8 cellular contexts compared by ENCODE assay signal in genomic region chr11:131674051-131674755, GRCh38.
DNase-seq lines count a peak whose midpoint lies in the region; ATAC-seq and TF ChIP-seq lines count a peak whose summit lies in the region.

No MANE protein-coding gene starts in this region.

- no peaks in the 10 kb centered on the region for H3K4me1 ChIP-seq in fibroblast of lung (ENCODE audit: control insufficient read depth, extremely low read depth, insufficient read depth, low read length)
- H3K4me1 ChIP-seq in neural progenitor cell = peaks cover 7% of the 10 kb centered on the region

- H2AFZ ChIP-seq in fibroblast of lung (ENCODE audit: low read length) = no peak overlapping the region
- peak overlapping the region; percentile 71 for H2AFZ ChIP-seq in neural progenitor cell (replicated peaks)

- peaks cover 6% of the 10 kb centered on the region for H3K27me3 Mint-ChIP-seq in neural progenitor cell (ENCODE audit: insufficient read depth, low read depth)

- H3K36me3 Mint-ChIP-seq in neural progenitor cell = no peaks in the 10 kb centered on the region

- peak; percentile 75 for DNase-seq in AG09309 (ENCODE audit: low read depth)
- peak; percentile 60 for DNase-seq in NAMALWA (ENCODE audit: low spot score)
- peak; percentile 45 for DNase-seq in activated CD4-positive, CD25-positive, alpha-beta regulatory T cell treated with anti-CD3 and anti-CD28 coated beads, Interleukin-2, amount 50 U/mL, for 72 hours
- peak; percentile 75 to 92 for DNase-seq in fibroblast of lung (ENCODE audit: low read depth in 2 of 2)
- peak; percentile 71 for DNase-seq in neural progenitor cell (ENCODE audit: low spot score)
- no peak for DNase-seq in NCI-H146 (lab: John Stamatoyannopoulos, UW)

- no peaks in the 10 kb centered on the region for H4K20me1 ChIP-seq in fibroblast of lung (ENCODE audit: control insufficient read depth, extremely low read depth, insufficient read depth, low read length)
- H4K20me1 ChIP-seq in neural progenitor cell (ENCODE audit: low read depth) = no peaks in the 10 kb centered on the region

- H3K9me3 Mint-ChIP-seq in neural progenitor cell = no peaks in the 10 kb centered on the region

- H3K4me3 Mint-ChIP-seq in neural progenitor cell = no peak overlapping the region

- H3K27me3 ChIP-seq in fibroblast of lung (ENCODE audit: control insufficient read depth, insufficient read depth, low read length) = peaks cover 3% of the 10 kb centered on the region
- H3K27me3 ChIP-seq in neural progenitor cell = no peaks in the 10 kb centered on the region

- H3K9ac ChIP-seq in fibroblast of lung (ENCODE audit: insufficient read depth, low read length) (no peak overlapping the region), neural progenitor cell (no peak overlapping the region)

- H3K4me2 ChIP-seq in fibroblast of lung (ENCODE audit: extremely low read depth, insufficient read depth, low read length) = no peak overlapping the region
- no peak overlapping the region for H3K4me2 ChIP-seq in neural progenitor cell

- H3K27ac ChIP-seq in fibroblast of lung (ENCODE audit: insufficient read depth, low read length) = no peak overlapping the region
- H3K27ac ChIP-seq in neural progenitor cell = no peak overlapping the region

- TF ChIP-seq CTCF in AG09309 (IDR thresholded peaks at IDR 0.05; ENCODE audit: control insufficient read depth, insufficient read depth, low read depth, low read length, missing control alignments) (peak; percentile 99), GM12873 (IDR thresholded peaks at IDR 0.05; ENCODE audit: insufficient read depth, low read depth, low read length, missing control alignments) (peak; percentile 99), fibroblast of lung (conservative IDR thresholded peaks at IDR 0.05 in 1 of 2, IDR thresholded peaks at IDR 0.05 in 1 of 2; ENCODE audit: low read depth in 1 of 2, low read length in 2 of 2) (peak; percentile 98), neural progenitor cell (IDR thresholded peaks at IDR 0.05) (peak; percentile 97)

- H3K9me3 ChIP-seq in fibroblast of lung (ENCODE audit: control insufficient read depth, insufficient read depth, low read depth, low read length) (no peaks in the 10 kb centered on the region), neural progenitor cell (ENCODE audit: low read depth) (no peaks in the 10 kb centered on the region)

- H3K27ac Mint-ChIP-seq in neural progenitor cell = no peak overlapping the region

- H3K36me3 ChIP-seq in fibroblast of lung (ENCODE audit: control insufficient read depth, insufficient read depth, low read length) (no peaks in the 10 kb centered on the region), neural progenitor cell (no peaks in the 10 kb centered on the region)

- H3K4me3 ChIP-seq in AG09309 (ENCODE audit: control insufficient read depth, low read depth, low read length) (no peak overlapping the region), fibroblast of lung (replicated peaks in 1 of 4; ENCODE audit: control extremely low read depth in 1 of 4, insufficient read depth in 1 of 4, low read depth in 3 of 4, low read length in 4 of 4) (no peak overlapping the region), neural progenitor cell (no peak overlapping the region)

- H3F3A ChIP-seq in neural progenitor cell (ENCODE audit: low read depth) = no peaks in the 10 kb centered on the region

- no peaks in the 10 kb centered on the region for H3K79me2 ChIP-seq in fibroblast of lung (ENCODE audit: control insufficient read depth, insufficient read depth, low read length)
- no peaks in the 10 kb centered on the region for H3K79me2 ChIP-seq in neural progenitor cell (ENCODE audit: low read depth)

- peaks cover 4% of the 10 kb centered on the region for H3K4me1 Mint-ChIP-seq in neural progenitor cell

- ATAC-seq in HG02623 (IDR thresholded peaks at IDR 0.05; ENCODE audit: unreplicated experiment) = peak; percentile 77
